4 cellular contexts compared by ENCODE assay signal in genomic region chr14:38062223-38062622, GRCh38.
DNase-seq lines count a peak whose midpoint lies in the region; ATAC-seq, FAIRE-seq and TF ChIP-seq lines count a peak whose summit lies in the region.
"Not testable (repeated sequence)": the region's sequence is repeated elsewhere in the genome, so short reads cannot be mapped to it uniquely, and the experiment has no call there.

No MANE protein-coding gene starts in this region.

- not testable (repeated sequence) for H3K27me3 Mint-ChIP-seq in CD4-positive, CD25-positive, alpha-beta regulatory T cell

- not testable (repeated sequence) for H3K36me3 ChIP-seq in CD4-positive, CD25-positive, alpha-beta regulatory T cell (ENCODE audit: control insufficient read depth, insufficient read depth, low read length); HEK293 (ENCODE audit: control insufficient read depth in 2 of 2, insufficient read depth in 1 of 2, low read length in 2 of 2); K562 (ENCODE audit: control insufficient read depth, insufficient read depth, low read length); neutrophil

- peaks cover 15 to 27% (median 20%) of the 10 kb centered on the region in 4 donors for H3K4me1 Mint-ChIP-seq in CD4-positive, CD25-positive, alpha-beta regulatory T cell

- not testable (repeated sequence) for H3K36me3 Mint-ChIP-seq in CD4-positive, CD25-positive, alpha-beta regulatory T cell

- H3K4me3 ChIP-seq in CD4-positive, CD25-positive, alpha-beta regulatory T cell (ENCODE audit: low read depth, low read length); HEK293 (ENCODE audit: low read depth, low read length); K562; neutrophil (ENCODE audit: low read depth in 1 of 2, low read length in 1 of 2): not testable (repeated sequence)

- H3K4me2 ChIP-seq in K562 (ENCODE audit: insufficient read depth, low read length) = not testable (repeated sequence)

- not testable (repeated sequence) for H3K27me3 ChIP-seq in CD4-positive, CD25-positive, alpha-beta regulatory T cell (ENCODE audit: control insufficient read depth, insufficient read depth, low read length); K562 (ENCODE audit: control insufficient read depth in 2 of 2, insufficient read depth in 2 of 2, low read length in 2 of 2); neutrophil

- not testable (repeated sequence) for H3K9me1 ChIP-seq in K562 (ENCODE audit: control insufficient read depth, insufficient read depth, low read length)

- H3K27ac ChIP-seq in CD4-positive, CD25-positive, alpha-beta regulatory T cell (ENCODE audit: insufficient read depth, low read length, poor library complexity, severe bottlenecking); HEK293 (ENCODE audit: extremely low read depth, low read depth, low read length); K562 (ENCODE audit: extremely low read depth, low read depth, low read length): not testable (repeated sequence)
- peak overlapping the region; percentile 93 for H3K27ac ChIP-seq in neutrophil

- 0% methylated on average over 2 of the region's 2 CpGs for WGBS in K562 (ENCODE audit: insufficient coverage, low coverage, missing lambda C conversion rate)

- H3K27ac Mint-ChIP-seq in CD4-positive, CD25-positive, alpha-beta regulatory T cell = peak overlapping the region in 2 of 3 donors; percentile 65 to 86

- not testable (repeated sequence) for FAIRE-seq in K562 (lab: Jason Lieb, UNC)

- not testable (repeated sequence) for H3K4me3 Mint-ChIP-seq in CD4-positive, CD25-positive, alpha-beta regulatory T cell

- not testable (repeated sequence) for H2AFZ ChIP-seq in K562 (ENCODE audit: low read depth, low read length)

- POLR2A ChIA-PET in HEK293 (lab: Yijun Ruan, JAX); K562 (lab: Yijun Ruan, JAX): not testable (repeated sequence)

- not testable (repeated sequence) for BruUV-seq in K562 (replicated peaks; lab: Mats Ljungman, UMichigan)

- not testable (repeated sequence) for H4K20me1 ChIP-seq in K562 (replicated peaks; ENCODE audit: control insufficient read depth, insufficient read depth, low read length)

- not testable (repeated sequence) for H3K9ac ChIP-seq in K562 (ENCODE audit: insufficient read depth in 1 of 2, low read depth in 2 of 2, low read length in 2 of 2)

- TF ChIP-seq POLR2A in K562 (conservative IDR thresholded peaks at IDR 0.05) = not testable (repeated sequence)

- not testable (repeated sequence) for TF ChIP-seq CTCF in HEK293 (tag by site-specific recombination; IDR thresholded peaks at IDR 0.05); K562 (IDR thresholded peaks at IDR 0.05 in 2 of 3, conservative IDR thresholded peaks at IDR 0.05 in 1 of 3; ENCODE audit: insufficient read depth in 2 of 3, low read depth in 1 of 3, low read length in 3 of 3); neutrophil (IDR thresholded peaks at IDR 0.05)

- not testable (repeated sequence) for TF ChIP-seq EP300 in K562 (IDR thresholded peaks at IDR 0.05; ENCODE audit: low read length)

- intact Hi-C loops in K562 (cut with micrococcal nuclease) = loop anchor here (2.0 kb wide), 1 partner anchor 59 kb away; no protein-coding TSS in a partner anchor

- not testable (repeated sequence) for ATAC-seq in CD4-positive, CD25-positive, alpha-beta regulatory T cell (ENCODE audit: low read depth in 2 of 2); K562

- not testable (repeated sequence) for TF ChIP-seq RAD21 in K562 (CRISPR knock-in tag; conservative IDR thresholded peaks at IDR 0.05 in 1 of 2, IDR thresholded peaks at IDR 0.05 in 1 of 2)

- peaks cover 0 to 16% (median 6%) of the 10 kb centered on the region in 7 donors for H3K9me3 Mint-ChIP-seq in CD4-positive, CD25-positive, alpha-beta regulatory T cell

- not testable (repeated sequence) for H3K79me2 ChIP-seq in K562 (ENCODE audit: control insufficient read depth, insufficient read depth, low read length)

- in situ Hi-C loops in K562 (cut with MboI) = not testable (repeated sequence)

- H3K9me3 ChIP-seq in CD4-positive, CD25-positive, alpha-beta regulatory T cell (ENCODE audit: control insufficient read depth in 2 of 2, low read length in 2 of 2) = peaks cover 6 to 18% of the 10 kb centered on the region in 2 experiments
- not testable (repeated sequence) for H3K9me3 ChIP-seq in HEK293 (ENCODE audit: control insufficient read depth, insufficient read depth, low read depth, low read length); K562 (replicated peaks; ENCODE audit: control insufficient read depth, insufficient read depth, low read depth, low read length); neutrophil

- DNase-seq in CD4-positive, CD25-positive, alpha-beta regulatory T cell; K562 (ENCODE audit: extremely low read depth in 1 of 4, low spot score in 3 of 4): not testable (repeated sequence)

- peaks cover 17% of the 10 kb centered on the region for H3K4me1 ChIP-seq in CD4-positive, CD25-positive, alpha-beta regulatory T cell (ENCODE audit: control insufficient read depth, insufficient read depth, low read length, poor library complexity, severe bottlenecking)
- H3K4me1 ChIP-seq in HEK293 (ENCODE audit: control insufficient read depth, insufficient read depth, low read length); K562 (replicated peaks in 1 of 2; ENCODE audit: control insufficient read depth in 2 of 2, insufficient read depth in 2 of 2, low read length in 2 of 2): not testable (repeated sequence)
- H3K4me1 ChIP-seq in neutrophil (ENCODE audit: control insufficient read depth in 1 of 2, insufficient read depth in 1 of 2, low read depth in 1 of 2, low read length in 1 of 2) = peaks cover 48 to 58% of the 10 kb centered on the region in 2 experiments

- CTCF ChIA-PET in HEK293 (lab: Yijun Ruan, JAX); K562 (lab: Yijun Ruan, JAX; ENCODE audit: low intra/inter-chr PET ratio): not testable (repeated sequence)

TF ChIP-seq in HEK293, 187 proteins besides CTCF, POLR2A, EP300 and RAD21:
- TF ChIP-seq ZNF707 (tag by site-specific recombination; IDR thresholded peaks at IDR 0.05) = peak; percentile 86
TF ChIP-seq in HEK293: peak in this region for 1; not testable (repeated sequence) for 186.

TF ChIP-seq in K562, 482 proteins besides CTCF, POLR2A, EP300 and RAD21:
- peak; percentile 83 for TF ChIP-seq ZNF707 (CRISPR knock-in tag; conservative IDR thresholded peaks at IDR 0.05)
TF ChIP-seq in K562: peak in this region for 1; not testable (repeated sequence) for 481.
